ENCODE assay signal across 1 cellular context in genomic region chr10:101569838-101570763, GRCh38.
A peak's percentile ranks its signal among the peaks of the same experiment; 100 is the strongest.
TF ChIP-seq lines count a peak whose summit lies in the region.

No MANE protein-coding gene starts in this region.

TF ChIP-seq in HepG2, 621 proteins besides CTCF, POLR2A, EP300 and RAD21 (continued from another document and continues in another):
- TF ChIP-seq ZNF407 (CRISPR knock-in tag; IDR thresholded peaks at IDR 0.05; ENCODE audit: not compliant biosample characterization): peak; percentile 55
- TF ChIP-seq RNF219 (CRISPR knock-in tag; IDR thresholded peaks at IDR 0.05): peak; percentile 45; the same call in 1 of the 2 replicates
- TF ChIP-seq KAT7 (CRISPR knock-in tag; IDR thresholded peaks at IDR 0.05; ENCODE audit: borderline replicate concordance): no peak
- TF ChIP-seq CBX5 (CRISPR knock-in tag; IDR thresholded peaks at IDR 0.05; ENCODE audit: borderline replicate concordance): no peak
- TF ChIP-seq ZNF281 (CRISPR knock-in tag; IDR thresholded peaks at IDR 0.05; ENCODE audit: borderline replicate concordance): peak; percentile 63; the same call in 1 of the 2 replicates
- peak; percentile 55 for TF ChIP-seq AGO1 (IDR thresholded peaks at IDR 0.05; ENCODE audit: low read depth, low read length, poor library complexity, severe bottlenecking)
- peak; percentile 81; the same call in 1 of the 2 replicates for TF ChIP-seq KDM2A (CRISPR knock-in tag; IDR thresholded peaks at IDR 0.05; ENCODE audit: borderline replicate concordance, low read depth)
- no peak for TF ChIP-seq MAFF (IDR thresholded peaks at IDR 0.05; ENCODE audit: low read depth, low read length)
- TF ChIP-seq HNRNPLL (IDR thresholded peaks at IDR 0.05; ENCODE audit: low read depth, low read length, poor library complexity, severe bottlenecking): peak; percentile 30
- TF ChIP-seq CHD2 (IDR thresholded peaks at IDR 0.05; ENCODE audit: low read depth, low read length): 0 out of 2 replicates have a peak, but pooled peaks have one; percentile 44
- no peak for TF ChIP-seq ZNF317 (CRISPR knock-in tag; IDR thresholded peaks at IDR 0.05)
- TF ChIP-seq ZNF629 (CRISPR knock-in tag; conservative IDR thresholded peaks at IDR 0.05): no peak
- no peak for TF ChIP-seq ZNF350 (CRISPR knock-in tag; IDR thresholded peaks at IDR 0.05; ENCODE audit: borderline replicate concordance, low read depth)
- no peak for TF ChIP-seq MED13 (CRISPR knock-in tag; IDR thresholded peaks at IDR 0.05)
- TF ChIP-seq ZFP37 (CRISPR knock-in tag; IDR thresholded peaks at IDR 0.05; ENCODE audit: borderline replicate concordance): no peak
- TF ChIP-seq ZNF776 (CRISPR knock-in tag; IDR thresholded peaks at IDR 0.05): no peak
- peak; percentile 80 for TF ChIP-seq STAG1 (CRISPR knock-in tag; IDR thresholded peaks at IDR 0.05)
- TF ChIP-seq ZIK1 (CRISPR knock-in tag; IDR thresholded peaks at IDR 0.05; ENCODE audit: borderline replicate concordance, low read depth): no peak
- no peak for TF ChIP-seq SIN3A (IDR thresholded peaks at IDR 0.05; ENCODE audit: borderline replicate concordance, low read depth, low read length)
- no peak for TF ChIP-seq NKX3-1 (CRISPR knock-in tag; IDR thresholded peaks at IDR 0.05)
- TF ChIP-seq POLR2G (IDR thresholded peaks at IDR 0.05; ENCODE audit: low read depth, low read length): no peak
- 0 out of 2 replicates have a peak, but pooled peaks have one; percentile 19 for TF ChIP-seq MAZ (IDR thresholded peaks at IDR 0.05; ENCODE audit: borderline replicate concordance, low read depth, low read length)
- TF ChIP-seq MAZ (CRISPR knock-in tag; IDR thresholded peaks at IDR 0.05; ENCODE audit: low read depth): peak; percentile 41; the same call in 1 of the 2 replicates
- no peak for TF ChIP-seq ZNF564 (CRISPR knock-in tag; IDR thresholded peaks at IDR 0.05)
- no peak for TF ChIP-seq EHMT2 (IDR thresholded peaks at IDR 0.05; ENCODE audit: borderline replicate concordance, low read depth, low read length)
- TF ChIP-seq ATF2 (CRISPR knock-in tag; IDR thresholded peaks at IDR 0.05): no peak
- TF ChIP-seq CBX1 (IDR thresholded peaks at IDR 0.05; ENCODE audit: low read depth): no peak
- TF ChIP-seq SYNCRIP (IDR thresholded peaks at IDR 0.05; ENCODE audit: insufficient read depth, low read depth, low read length): no peak
- TF ChIP-seq ZNF749 (CRISPR knock-in tag; IDR thresholded peaks at IDR 0.05; ENCODE audit: borderline replicate concordance): no peak
- no peak; the same call in 1 of the 2 replicates for TF ChIP-seq PHF8 (CRISPR knock-in tag; IDR thresholded peaks at IDR 0.05)
- TF ChIP-seq HMGXB4 (CRISPR knock-in tag; IDR thresholded peaks at IDR 0.05; ENCODE audit: borderline replicate concordance in 1 of 2, low read depth in 1 of 2): peak in 1 of 2 experiments; percentile 64; a peak in 1 of 4 replicates
- TF ChIP-seq ZNF235 (CRISPR knock-in tag; IDR thresholded peaks at IDR 0.05; ENCODE audit: borderline replicate concordance): peak; percentile 21; the same call in 1 of the 2 replicates
- TF ChIP-seq ZNF451 (CRISPR knock-in tag; IDR thresholded peaks at IDR 0.05): peak; percentile 61; the same call in 1 of the 2 replicates
- TF ChIP-seq ZNF510 (CRISPR knock-in tag; IDR thresholded peaks at IDR 0.05; ENCODE audit: low read depth): no peak
- peak; percentile 60; the same call in 1 of the 2 replicates for TF ChIP-seq PATZ1 (CRISPR knock-in tag; IDR thresholded peaks at IDR 0.05)
- no peak for TF ChIP-seq TRIM24 (CRISPR knock-in tag; IDR thresholded peaks at IDR 0.05)
- TF ChIP-seq ZFX (CRISPR knock-in tag; IDR thresholded peaks at IDR 0.05; ENCODE audit: low read depth): peak; percentile 72; the same call in 1 of the 2 replicates
- TF ChIP-seq MYPOP (CRISPR knock-in tag; IDR thresholded peaks at IDR 0.05): peak; percentile 52; the same call in 1 of the 2 replicates
- no peak for TF ChIP-seq TAF1 (CRISPR knock-in tag; IDR thresholded peaks at IDR 0.05)
- no peak for TF ChIP-seq KMT2A (CRISPR knock-in tag; IDR thresholded peaks at IDR 0.05)
